1 cellular context compared by ENCODE assay signal in genomic region chr17:28968914-28969295, GRCh38.
TF ChIP-seq lines count a peak whose summit lies in the region.

No MANE protein-coding gene starts in this region.

TF ChIP-seq in GM23338, 12 proteins besides CTCF, POLR2A, EP300 and RAD21 (continued from another document):
- TF ChIP-seq, protein P1, sequence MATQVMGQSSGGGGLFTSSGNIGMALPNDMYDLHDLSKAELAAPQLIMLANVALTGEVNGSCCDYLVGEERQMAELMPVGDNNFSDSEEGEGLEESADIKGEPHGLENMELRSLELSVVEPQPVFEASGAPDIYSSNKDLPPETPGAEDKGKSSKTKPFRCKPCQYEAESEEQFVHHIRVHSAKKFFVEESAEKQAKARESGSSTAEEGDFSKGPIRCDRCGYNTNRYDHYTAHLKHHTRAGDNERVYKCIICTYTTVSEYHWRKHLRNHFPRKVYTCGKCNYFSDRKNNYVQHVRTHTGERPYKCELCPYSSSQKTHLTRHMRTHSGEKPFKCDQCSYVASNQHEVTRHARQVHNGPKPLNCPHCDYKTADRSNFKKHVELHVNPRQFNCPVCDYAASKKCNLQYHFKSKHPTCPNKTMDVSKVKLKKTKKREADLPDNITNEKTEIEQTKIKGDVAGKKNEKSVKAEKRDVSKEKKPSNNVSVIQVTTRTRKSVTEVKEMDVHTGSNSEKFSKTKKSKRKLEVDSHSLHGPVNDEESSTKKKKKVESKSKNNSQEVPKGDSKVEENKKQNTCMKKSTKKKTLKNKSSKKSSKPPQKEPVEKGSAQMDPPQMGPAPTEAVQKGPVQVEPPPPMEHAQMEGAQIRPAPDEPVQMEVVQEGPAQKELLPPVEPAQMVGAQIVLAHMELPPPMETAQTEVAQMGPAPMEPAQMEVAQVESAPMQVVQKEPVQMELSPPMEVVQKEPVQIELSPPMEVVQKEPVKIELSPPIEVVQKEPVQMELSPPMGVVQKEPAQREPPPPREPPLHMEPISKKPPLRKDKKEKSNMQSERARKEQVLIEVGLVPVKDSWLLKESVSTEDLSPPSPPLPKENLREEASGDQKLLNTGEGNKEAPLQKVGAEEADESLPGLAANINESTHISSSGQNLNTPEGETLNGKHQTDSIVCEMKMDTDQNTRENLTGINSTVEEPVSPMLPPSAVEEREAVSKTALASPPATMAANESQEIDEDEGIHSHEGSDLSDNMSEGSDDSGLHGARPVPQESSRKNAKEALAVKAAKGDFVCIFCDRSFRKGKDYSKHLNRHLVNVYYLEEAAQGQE (IDR thresholded peaks at IDR 0.05; ENCODE audit: unreplicated experiment): no peak
- TF ChIP-seq ZNF331 (CRISPR knock-in tag; IDR thresholded peaks at IDR 0.05; ENCODE audit: low read depth) (no peak), ZNF114 (CRISPR knock-in tag; IDR thresholded peaks at IDR 0.05) (no peak), EZH2phosphoT487 (IDR thresholded peaks at IDR 0.05; ENCODE audit: unreplicated experiment) (no peak), JUNB (IDR thresholded peaks at IDR 0.05; ENCODE audit: unreplicated experiment) (no peak), ZNF462 (CRISPR knock-in tag; IDR thresholded peaks at IDR 0.05) (no peak), NANOG (IDR thresholded peaks at IDR 0.05; ENCODE audit: borderline replicate concordance) (no peak), EZH2 (IDR thresholded peaks at IDR 0.05; ENCODE audit: low read depth, unreplicated experiment) (no peak), POLR2AphosphoS5 (IDR thresholded peaks at IDR 0.05; ENCODE audit: low read depth) (no peak), CREB1 (CRISPR knock-in tag; IDR thresholded peaks at IDR 0.05; ENCODE audit: low read depth) (no peak)
- TF ChIP-seq, protein P2, sequence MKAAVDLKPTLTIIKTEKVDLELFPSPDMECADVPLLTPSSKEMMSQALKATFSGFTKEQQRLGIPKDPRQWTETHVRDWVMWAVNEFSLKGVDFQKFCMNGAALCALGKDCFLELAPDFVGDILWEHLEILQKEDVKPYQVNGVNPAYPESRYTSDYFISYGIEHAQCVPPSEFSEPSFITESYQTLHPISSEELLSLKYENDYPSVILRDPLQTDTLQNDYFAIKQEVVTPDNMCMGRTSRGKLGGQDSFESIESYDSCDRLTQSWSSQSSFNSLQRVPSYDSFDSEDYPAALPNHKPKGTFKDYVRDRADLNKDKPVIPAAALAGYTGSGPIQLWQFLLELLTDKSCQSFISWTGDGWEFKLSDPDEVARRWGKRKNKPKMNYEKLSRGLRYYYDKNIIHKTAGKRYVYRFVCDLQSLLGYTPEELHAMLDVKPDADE (IDR thresholded peaks at IDR 0.05): no peak
